ENCODE assay signal across 1 cellular context in the genomic region with DNA sequence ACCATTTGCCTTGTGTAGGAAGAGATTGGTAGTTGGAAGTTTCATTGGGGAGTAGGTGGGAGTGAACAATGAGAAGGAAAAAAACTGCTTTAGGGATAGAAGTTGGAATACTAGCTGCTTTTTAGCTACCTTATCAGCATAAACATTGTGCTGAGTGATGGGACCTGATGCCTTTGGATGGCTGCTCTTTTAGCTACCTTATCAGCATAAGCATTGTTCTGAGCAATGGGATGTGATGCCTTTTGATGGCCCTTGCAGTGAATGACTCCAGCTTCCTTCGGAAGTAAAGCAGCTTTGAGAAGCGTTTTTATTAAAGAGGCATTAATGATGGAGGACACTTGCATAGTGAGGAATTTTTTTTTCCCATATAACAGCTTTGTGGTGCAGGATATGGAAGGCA.
TF ChIP-seq lines count a peak whose summit lies in the region.

No MANE protein-coding gene starts in this region.

TF ChIP-seq in GM23338, 12 proteins besides CTCF, POLR2A, EP300 and RAD21 (continued from another document):
- TF ChIP-seq, protein P1, sequence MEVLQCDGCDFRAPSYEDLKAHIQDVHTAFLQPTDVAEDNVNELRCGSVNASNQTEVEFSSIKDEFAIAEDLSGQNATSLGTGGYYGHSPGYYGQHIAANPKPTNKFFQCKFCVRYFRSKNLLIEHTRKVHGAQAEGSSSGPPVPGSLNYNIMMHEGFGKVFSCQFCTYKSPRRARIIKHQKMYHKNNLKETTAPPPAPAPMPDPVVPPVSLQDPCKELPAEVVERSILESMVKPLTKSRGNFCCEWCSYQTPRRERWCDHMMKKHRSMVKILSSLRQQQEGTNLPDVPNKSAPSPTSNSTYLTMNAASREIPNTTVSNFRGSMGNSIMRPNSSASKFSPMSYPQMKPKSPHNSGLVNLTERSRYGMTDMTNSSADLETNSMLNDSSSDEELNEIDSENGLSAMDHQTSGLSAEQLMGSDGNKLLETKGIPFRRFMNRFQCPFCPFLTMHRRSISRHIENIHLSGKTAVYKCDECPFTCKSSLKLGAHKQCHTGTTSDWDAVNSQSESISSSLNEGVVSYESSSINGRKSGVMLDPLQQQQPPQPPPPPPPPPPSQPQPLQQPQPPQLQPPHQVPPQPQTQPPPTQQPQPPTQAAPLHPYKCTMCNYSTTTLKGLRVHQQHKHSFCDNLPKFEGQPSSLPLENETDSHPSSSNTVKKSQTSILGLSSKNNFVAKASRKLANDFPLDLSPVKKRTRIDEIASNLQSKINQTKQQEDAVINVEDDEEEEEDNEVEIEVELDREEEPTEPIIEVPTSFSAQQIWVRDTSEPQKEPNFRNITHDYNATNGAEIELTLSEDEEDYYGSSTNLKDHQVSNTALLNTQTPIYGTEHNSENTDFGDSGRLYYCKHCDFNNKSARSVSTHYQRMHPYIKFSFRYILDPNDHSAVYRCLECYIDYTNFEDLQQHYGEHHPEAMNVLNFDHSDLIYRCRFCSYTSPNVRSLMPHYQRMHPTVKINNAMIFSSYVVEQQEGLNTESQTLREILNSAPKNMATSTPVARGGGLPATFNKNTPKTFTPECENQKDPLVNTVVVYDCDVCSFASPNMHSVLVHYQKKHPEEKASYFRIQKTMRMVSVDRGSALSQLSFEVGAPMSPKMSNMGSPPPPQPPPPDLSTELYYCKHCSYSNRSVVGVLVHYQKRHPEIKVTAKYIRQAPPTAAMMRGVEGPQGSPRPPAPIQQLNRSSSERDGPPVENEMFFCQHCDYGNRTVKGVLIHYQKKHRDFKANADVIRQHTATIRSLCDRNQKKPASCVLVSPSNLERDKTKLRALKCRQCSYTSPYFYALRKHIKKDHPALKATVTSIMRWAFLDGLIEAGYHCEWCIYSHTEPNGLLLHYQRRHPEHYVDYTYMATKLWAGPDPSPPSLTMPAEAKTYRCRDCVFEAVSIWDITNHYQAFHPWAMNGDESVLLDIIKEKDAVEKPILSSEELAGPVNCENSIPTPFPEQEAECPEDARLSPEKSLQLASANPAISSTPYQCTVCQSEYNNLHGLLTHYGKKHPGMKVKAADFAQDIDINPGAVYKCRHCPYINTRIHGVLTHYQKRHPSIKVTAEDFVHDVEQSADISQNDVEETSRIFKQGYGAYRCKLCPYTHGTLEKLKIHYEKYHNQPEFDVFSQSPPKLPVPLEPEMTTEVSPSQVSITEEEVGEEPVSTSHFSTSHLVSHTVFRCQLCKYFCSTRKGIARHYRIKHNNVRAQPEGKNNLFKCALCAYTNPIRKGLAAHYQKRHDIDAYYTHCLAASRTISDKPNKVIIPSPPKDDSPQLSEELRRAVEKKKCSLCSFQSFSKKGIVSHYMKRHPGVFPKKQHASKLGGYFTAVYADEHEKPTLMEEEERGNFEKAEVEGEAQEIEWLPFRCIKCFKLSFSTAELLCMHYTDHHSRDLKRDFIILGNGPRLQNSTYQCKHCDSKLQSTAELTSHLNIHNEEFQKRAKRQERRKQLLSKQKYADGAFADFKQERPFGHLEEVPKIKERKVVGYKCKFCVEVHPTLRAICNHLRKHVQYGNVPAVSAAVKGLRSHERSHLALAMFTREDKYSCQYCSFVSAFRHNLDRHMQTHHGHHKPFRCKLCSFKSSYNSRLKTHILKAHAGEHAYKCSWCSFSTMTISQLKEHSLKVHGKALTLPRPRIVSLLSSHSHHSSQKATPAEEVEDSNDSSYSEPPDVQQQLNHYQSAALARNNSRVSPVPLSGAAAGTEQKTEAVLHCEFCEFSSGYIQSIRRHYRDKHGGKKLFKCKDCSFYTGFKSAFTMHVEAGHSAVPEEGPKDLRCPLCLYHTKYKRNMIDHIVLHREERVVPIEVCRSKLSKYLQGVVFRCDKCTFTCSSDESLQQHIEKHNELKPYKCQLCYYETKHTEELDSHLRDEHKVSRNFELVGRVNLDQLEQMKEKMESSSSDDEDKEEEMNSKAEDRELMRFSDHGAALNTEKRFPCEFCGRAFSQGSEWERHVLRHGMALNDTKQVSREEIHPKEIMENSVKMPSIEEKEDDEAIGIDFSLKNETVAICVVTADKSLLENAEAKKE (CRISPR knock-in tag; IDR thresholded peaks at IDR 0.05): no peak
- TF ChIP-seq EZH2 (IDR thresholded peaks at IDR 0.05; ENCODE audit: low read depth, unreplicated experiment) (no peak), STAT1 (IDR thresholded peaks at IDR 0.05; ENCODE audit: unreplicated experiment) (no peak), ZNF114 (CRISPR knock-in tag; IDR thresholded peaks at IDR 0.05) (no peak), NANOG (IDR thresholded peaks at IDR 0.05; ENCODE audit: borderline replicate concordance) (no peak), EZH2phosphoT487 (IDR thresholded peaks at IDR 0.05; ENCODE audit: unreplicated experiment) (no peak), CREB1 (CRISPR knock-in tag; IDR thresholded peaks at IDR 0.05; ENCODE audit: low read depth) (no peak), JUNB (IDR thresholded peaks at IDR 0.05; ENCODE audit: unreplicated experiment) (no peak), ZNF331 (CRISPR knock-in tag; IDR thresholded peaks at IDR 0.05; ENCODE audit: low read depth) (no peak)
- TF ChIP-seq, protein P2, sequence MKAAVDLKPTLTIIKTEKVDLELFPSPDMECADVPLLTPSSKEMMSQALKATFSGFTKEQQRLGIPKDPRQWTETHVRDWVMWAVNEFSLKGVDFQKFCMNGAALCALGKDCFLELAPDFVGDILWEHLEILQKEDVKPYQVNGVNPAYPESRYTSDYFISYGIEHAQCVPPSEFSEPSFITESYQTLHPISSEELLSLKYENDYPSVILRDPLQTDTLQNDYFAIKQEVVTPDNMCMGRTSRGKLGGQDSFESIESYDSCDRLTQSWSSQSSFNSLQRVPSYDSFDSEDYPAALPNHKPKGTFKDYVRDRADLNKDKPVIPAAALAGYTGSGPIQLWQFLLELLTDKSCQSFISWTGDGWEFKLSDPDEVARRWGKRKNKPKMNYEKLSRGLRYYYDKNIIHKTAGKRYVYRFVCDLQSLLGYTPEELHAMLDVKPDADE (IDR thresholded peaks at IDR 0.05): no peak
- TF ChIP-seq, protein P3, sequence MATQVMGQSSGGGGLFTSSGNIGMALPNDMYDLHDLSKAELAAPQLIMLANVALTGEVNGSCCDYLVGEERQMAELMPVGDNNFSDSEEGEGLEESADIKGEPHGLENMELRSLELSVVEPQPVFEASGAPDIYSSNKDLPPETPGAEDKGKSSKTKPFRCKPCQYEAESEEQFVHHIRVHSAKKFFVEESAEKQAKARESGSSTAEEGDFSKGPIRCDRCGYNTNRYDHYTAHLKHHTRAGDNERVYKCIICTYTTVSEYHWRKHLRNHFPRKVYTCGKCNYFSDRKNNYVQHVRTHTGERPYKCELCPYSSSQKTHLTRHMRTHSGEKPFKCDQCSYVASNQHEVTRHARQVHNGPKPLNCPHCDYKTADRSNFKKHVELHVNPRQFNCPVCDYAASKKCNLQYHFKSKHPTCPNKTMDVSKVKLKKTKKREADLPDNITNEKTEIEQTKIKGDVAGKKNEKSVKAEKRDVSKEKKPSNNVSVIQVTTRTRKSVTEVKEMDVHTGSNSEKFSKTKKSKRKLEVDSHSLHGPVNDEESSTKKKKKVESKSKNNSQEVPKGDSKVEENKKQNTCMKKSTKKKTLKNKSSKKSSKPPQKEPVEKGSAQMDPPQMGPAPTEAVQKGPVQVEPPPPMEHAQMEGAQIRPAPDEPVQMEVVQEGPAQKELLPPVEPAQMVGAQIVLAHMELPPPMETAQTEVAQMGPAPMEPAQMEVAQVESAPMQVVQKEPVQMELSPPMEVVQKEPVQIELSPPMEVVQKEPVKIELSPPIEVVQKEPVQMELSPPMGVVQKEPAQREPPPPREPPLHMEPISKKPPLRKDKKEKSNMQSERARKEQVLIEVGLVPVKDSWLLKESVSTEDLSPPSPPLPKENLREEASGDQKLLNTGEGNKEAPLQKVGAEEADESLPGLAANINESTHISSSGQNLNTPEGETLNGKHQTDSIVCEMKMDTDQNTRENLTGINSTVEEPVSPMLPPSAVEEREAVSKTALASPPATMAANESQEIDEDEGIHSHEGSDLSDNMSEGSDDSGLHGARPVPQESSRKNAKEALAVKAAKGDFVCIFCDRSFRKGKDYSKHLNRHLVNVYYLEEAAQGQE (IDR thresholded peaks at IDR 0.05; ENCODE audit: unreplicated experiment): no peak
